Comparison of ENCODE assay signal across 8 cellular contexts in the genomic region with DNA sequence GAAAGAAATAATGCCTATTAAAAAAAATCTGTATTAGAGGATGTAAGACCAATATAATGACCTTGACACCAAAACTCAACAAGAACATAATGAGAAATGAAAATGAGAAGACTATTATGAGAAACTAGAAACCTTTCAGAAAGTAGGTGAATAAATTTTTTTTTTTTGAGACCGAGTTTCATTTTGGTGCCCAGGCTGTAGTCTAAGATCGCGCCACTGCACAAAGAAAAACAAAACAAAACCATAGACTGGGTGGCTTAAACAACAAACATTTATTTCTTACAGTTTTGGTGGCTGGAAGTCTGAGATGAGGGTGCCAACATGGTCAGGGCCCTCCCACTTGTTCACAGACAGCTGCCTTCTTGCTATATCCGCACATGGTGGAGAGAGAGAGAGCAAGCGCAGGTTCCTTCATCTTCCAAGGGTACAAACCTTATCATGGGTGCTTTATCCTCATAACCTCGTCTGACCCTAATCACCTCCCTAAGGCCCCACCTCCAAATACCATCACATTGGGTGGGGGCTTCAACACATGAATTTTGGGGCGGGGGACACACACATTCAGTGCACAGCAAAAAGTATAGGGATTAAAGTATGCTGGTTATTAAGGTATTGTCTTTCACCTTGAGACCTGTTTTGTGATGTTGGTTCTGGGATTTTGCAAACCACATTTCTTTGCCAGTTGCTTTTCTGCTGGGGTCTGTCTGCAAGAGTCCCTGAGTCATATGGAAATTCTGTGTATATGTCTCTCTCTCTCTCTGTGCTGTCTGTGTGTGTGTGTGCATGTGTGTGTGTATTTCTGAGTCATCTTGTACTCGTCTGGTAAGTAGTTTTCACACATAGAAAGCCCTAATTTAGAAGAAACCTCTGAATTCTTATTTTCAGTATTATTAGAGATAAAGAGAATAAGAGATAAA. TPM values are rescaled to one million over a fixed set of nuclear protein-coding genes. Genes with fewer than 3 reads are reported as not detected.
DNase-seq lines count a peak whose midpoint lies in the region; ATAC-seq and TF ChIP-seq lines count a peak whose summit lies in the region.

No MANE protein-coding gene starts in this region.

- H3K4me3 ChIP-seq in sigmoid colon (no peak overlapping the region), GM23338 (no peak overlapping the region)

- no peak for TF ChIP-seq EP300 in sigmoid colon (IDR thresholded peaks at IDR 0.05)

- no peaks in the 10 kb centered on the region for H3K9me2 ChIP-seq in GM23338 (ENCODE audit: insufficient read depth)

- no peak overlapping the region for H3K27ac Mint-ChIP-seq in activated naive CD4-positive, alpha-beta T cell treated with anti-CD3 and anti-CD28 coated beads, Interleukin-2, amount 10 ng/mL, durations not matched to agents 7 days and 5 days
- H3K27ac Mint-ChIP-seq in nephron progenitor cell (no peak overlapping the region), GM23338 (no peak overlapping the region)

- CTCF ChIA-PET in activated naive CD4-positive, alpha-beta T cell treated with anti-CD3 and anti-CD28 coated beads, Interleukin-2, amount 10 ng/mL, durations not matched to agents 7 days and 5 days (lab: Charles Lee): interaction anchor here (0.7 kb wide), 1 partner anchor 213 kb away, joined by 3 read pairs; no protein-coding TSS in a partner anchor

- intact Hi-C loops in sigmoid colon (cut with DNase I): no loop called here

- no peaks in the 10 kb centered on the region for H3K79me2 ChIP-seq in GM23338 (replicated peaks; ENCODE audit: insufficient read depth)

- H3K27ac ChIP-seq in sigmoid colon (no peak overlapping the region), GM23338 (ENCODE audit: low read depth) (no peak overlapping the region)

- no peak overlapping the region for H3K4me2 ChIP-seq in GM23338

- no peaks in the 10 kb centered on the region for H3K9me3 Mint-ChIP-seq in activated naive CD4-positive, alpha-beta T cell treated with anti-CD3 and anti-CD28 coated beads, Interleukin-2, amount 10 ng/mL, durations not matched to agents 7 days and 5 days
- H3K9me3 Mint-ChIP-seq in nephron progenitor cell (peaks cover 3% of the 10 kb centered on the region), GM23338 (peaks cover 11% of the 10 kb centered on the region)

- H3K9me3 ChIP-seq in sigmoid colon: no peaks in the 10 kb centered on the region

- WGBS in sigmoid colon, 2 donors: 69 to 78% methylated on average over 8 of the region's 8 CpGs

- no peaks in the 10 kb centered on the region for H3K4me1 ChIP-seq in sigmoid colon
- H3K4me1 ChIP-seq in GM23338 (ENCODE audit: insufficient read depth): no peaks in the 10 kb centered on the region

- TF ChIP-seq POLR2A in sigmoid colon (IDR thresholded peaks at IDR 0.05): no peak

- TF ChIP-seq CTCF in sigmoid colon (IDR thresholded peaks at IDR 0.05): no peak
- no peak for TF ChIP-seq CTCF in nephron progenitor cell (IDR thresholded peaks at IDR 0.05)
- TF ChIP-seq CTCF in GM23338 (conservative IDR thresholded peaks at IDR 0.05; ENCODE audit: low read depth in 2 of 2): no peak

- H3K4me3 Mint-ChIP-seq in activated naive CD4-positive, alpha-beta T cell treated with anti-CD3 and anti-CD28 coated beads, Interleukin-2, amount 10 ng/mL, durations not matched to agents 7 days and 5 days: no peak overlapping the region
- no peak overlapping the region for H3K4me3 Mint-ChIP-seq in nephron progenitor cell
- no peak overlapping the region for H3K4me3 Mint-ChIP-seq in GM23338

- ATAC-seq in GM21390 (IDR thresholded peaks at IDR 0.05; ENCODE audit: unreplicated experiment) (peak; percentile 86), GM23338 (no peak)

- DNase-seq in EH (ENCODE audit: low read depth) (peak; percentile 34), HK-2 (ENCODE audit: unreplicated experiment) (peak; percentile 31), sigmoid colon (no peak), nephron progenitor cell (no peak), GM23338 (ENCODE audit: low spot score) (no peak)
- peak; percentile 33 for DNase-seq in activated naive CD4-positive, alpha-beta T cell treated with anti-CD3 and anti-CD28 coated beads, Interleukin-2, amount 10 ng/mL, durations not matched to agents 7 days and 5 days
- peak; percentile 52 to 65 for DNase-seq in stimulated activated CD4-positive, alpha-beta T cell treated with anti-CD3 and anti-CD28 coated beads, Interleukin-2, amount 100 ng/mL, for 48 hours

- no peak overlapping the region for H2AFZ ChIP-seq in GM23338

- H3K36me3 ChIP-seq in sigmoid colon (no peaks in the 10 kb centered on the region), GM23338 (ENCODE audit: insufficient read depth) (no peaks in the 10 kb centered on the region)

- H4K20me1 ChIP-seq in GM23338 (replicated peaks; ENCODE audit: insufficient read depth): no peaks in the 10 kb centered on the region

- H3K4me1 Mint-ChIP-seq in activated naive CD4-positive, alpha-beta T cell treated with anti-CD3 and anti-CD28 coated beads, Interleukin-2, amount 10 ng/mL, durations not matched to agents 7 days and 5 days: peaks cover 4% of the 10 kb centered on the region
- H3K4me1 Mint-ChIP-seq in nephron progenitor cell: no peaks in the 10 kb centered on the region
- no peaks in the 10 kb centered on the region for H3K4me1 Mint-ChIP-seq in GM23338

- H3K36me3 Mint-ChIP-seq in activated naive CD4-positive, alpha-beta T cell treated with anti-CD3 and anti-CD28 coated beads, Interleukin-2, amount 10 ng/mL, durations not matched to agents 7 days and 5 days: no peaks in the 10 kb centered on the region
- H3K36me3 Mint-ChIP-seq in nephron progenitor cell (ENCODE audit: low read depth) (no peaks in the 10 kb centered on the region), GM23338 (ENCODE audit: low read depth) (0 out of 3 replicates have a peak, but pooled peaks cover 2% of the 10 kb centered on the region)

- H3K27me3 ChIP-seq in sigmoid colon: no peaks in the 10 kb centered on the region
- H3K27me3 ChIP-seq in GM23338 (ENCODE audit: insufficient read depth): no peaks in the 10 kb centered on the region

- no peaks in the 10 kb centered on the region for H3K27me3 Mint-ChIP-seq in activated naive CD4-positive, alpha-beta T cell treated with anti-CD3 and anti-CD28 coated beads, Interleukin-2, amount 10 ng/mL, durations not matched to agents 7 days and 5 days
- peaks cover 3% of the 10 kb centered on the region for H3K27me3 Mint-ChIP-seq in nephron progenitor cell (ENCODE audit: low read depth, poor library complexity)
- peaks cover 2% of the 10 kb centered on the region for H3K27me3 Mint-ChIP-seq in GM23338 (ENCODE audit: insufficient read depth, low read depth, poor library complexity)

- no peaks in the 10 kb centered on the region for H3F3A ChIP-seq in GM23338 (replicated peaks; ENCODE audit: low read depth)

TF ChIP-seq in GM23338, 12 proteins besides CTCF, POLR2A, EP300 and RAD21 (continues in another document):
- TF ChIP-seq ZNF114 (CRISPR knock-in tag; IDR thresholded peaks at IDR 0.05): no peak

RNA-seq across cellular contexts. Expression of gene ZCRB1, which starts 26.2 kb away (rescaled TPM):
- 10 to 100 TPM; 34.6 to 63.1 (median 39.0) TPM for total RNA-seq in sigmoid colon
- 10 to 100 TPM; 25.0 to 42.6 (median 38.1) TPM for polyA plus RNA-seq in sigmoid colon
- 18.1 and 24.7 TPM in 2 replicates for total RNA-seq in GM23338 (2014; rRNA removed; shearing (Covaris generic))
- polyA plus RNA-seq in GM23338 (2016; fragmentation: Nextera tagmentation; extraction: Ambion mirVana): 249 and 256 TPM in 2 replicates

RNA-seq across cellular contexts. Expression of gene PPHLN1, which starts 26.3 kb away (rescaled TPM):
- total RNA-seq in sigmoid colon: 10 to 100 TPM; 52.3 to 66.7 (median 59.3) TPM
- polyA plus RNA-seq in sigmoid colon (10 to 100 TPM; 25.2 to 33.4 (median 27.0) TPM), GM23338 (2016; fragmentation: Nextera tagmentation; extraction: Ambion mirVana) (90.0 and 103 TPM in 2 replicates)
- 69.6 and 93.0 TPM in 2 replicates for total RNA-seq in GM23338 (2014; rRNA removed; shearing (Covaris generic))

Comparison
In these comparisons a context has a peak if more than half of its experiments do, and no peak if none do; other contexts are left out.
1. DNase-seq: peak in EH (single experiment), HK-2 (single experiment), activated naive CD4-positive, alpha-beta T cell treated with anti-CD3 and anti-CD28 coated beads, Interleukin-2, amount 10 ng/mL, durations not matched to agents 7 days and 5 days (single experiment) and stimulated activated CD4-positive, alpha-beta T cell treated with anti-CD3 and anti-CD28 coated beads, Interleukin-2, amount 100 ng/mL, for 48 hours (2 of 2); none in sigmoid colon (single experiment), nephron progenitor cell (single experiment) and GM23338 (single experiment).